In genomic region chr20:64103871-64104666, GRCh38 we compare ENCODE assay signal across 19 cellular contexts. TPM values are rescaled to one million over a fixed set of nuclear protein-coding genes. Genes with fewer than 3 reads are reported as not detected.
DNase-seq lines count a peak whose midpoint lies in the region; ATAC-seq, FAIRE-seq and TF ChIP-seq lines count a peak whose summit lies in the region.
"Had no signal": no experiment of that assay in that cellular context is flagged by ENCODE, and none has a peak within 500 bp of the region (broad histone marks: within the 10 kb centered on the region; RNA-seq: fewer than 3 reads in every experiment).

No MANE protein-coding gene starts in this region.

- H3K4me3 ChIP-seq in K562 (no peak overlapping the region), aorta (ENCODE audit: low read length in 2 of 2) (no peak overlapping the region)
- H3K4me3 ChIP-seq: BLaER1 treated with 17β-estradiol and CSF1 and Interleukin-3, amounts not matched to agents 10 nM and 100 nM; breast epithelium; thoracic aorta had no signal

- H3K27me3 ChIP-seq in K562 (ENCODE audit: control insufficient read depth in 2 of 2, insufficient read depth in 2 of 2, low read length in 2 of 2) (peaks cover 46 to 86% of the 10 kb centered on the region in 2 experiments), aorta (ENCODE audit: control insufficient read depth in 1 of 2, insufficient read depth in 2 of 2, low read length in 1 of 2) (no peaks in the 10 kb centered on the region)

- no peak for TF ChIP-seq POLR2A in K562 (conservative IDR thresholded peaks at IDR 0.05)

- H2AFZ ChIP-seq in K562 (ENCODE audit: low read depth, low read length) = no peak overlapping the region

- no peak for TF ChIP-seq RAD21 in K562 (CRISPR knock-in tag; conservative IDR thresholded peaks at IDR 0.05 in 1 of 2, IDR thresholded peaks at IDR 0.05 in 1 of 2)

- no peak overlapping the region for H3K27ac ChIP-seq in K562 (ENCODE audit: extremely low read depth, low read depth, low read length)
- no peak overlapping the region for H3K27ac ChIP-seq in aorta (ENCODE audit: low read depth in 1 of 2, low read length in 2 of 2)
- H3K27ac ChIP-seq: BLaER1 treated with 17β-estradiol and CSF1 and Interleukin-3, amounts not matched to agents 10 nM and 100 nM; breast epithelium; thoracic aorta had no signal

- H3K36me3 ChIP-seq in K562 (ENCODE audit: control insufficient read depth, insufficient read depth, low read length) = no peaks in the 10 kb centered on the region
- H3K36me3 ChIP-seq in aorta (ENCODE audit: control insufficient read depth in 1 of 2, insufficient read depth in 2 of 2, low read length in 1 of 2) = no peaks in the 10 kb centered on the region
- H3K36me3 ChIP-seq: breast epithelium, thoracic aorta had no signal

- H3K4me3 Mint-ChIP-seq in natural killer cell (no peak overlapping the region), type B pancreatic cell (no peak overlapping the region)

- TF ChIP-seq EP300 in K562 (IDR thresholded peaks at IDR 0.05; ENCODE audit: low read length) = no peak

- no peaks in the 10 kb centered on the region for H3K9me3 Mint-ChIP-seq in natural killer cell
- H3K9me3 Mint-ChIP-seq in type B pancreatic cell = no peaks in the 10 kb centered on the region
- H3K9me3 Mint-ChIP-seq: IgD-negative memory B cell had no signal

- ATAC-seq in K562 (no peak), natural killer cell (no peak), aorta (ENCODE audit: low FRiP score) (no peak)

- H3K4me1 Mint-ChIP-seq in natural killer cell (peaks cover 0 to 21% of the 10 kb centered on the region in 2 donors), type B pancreatic cell (ENCODE audit: unreplicated experiment) (peaks cover 5% of the 10 kb centered on the region)

- peaks cover 2% of the 10 kb centered on the region for H3K9me1 ChIP-seq in K562 (ENCODE audit: control insufficient read depth, insufficient read depth, low read length)

- H3K9ac ChIP-seq in K562 (ENCODE audit: insufficient read depth in 1 of 2, low read depth in 2 of 2, low read length in 2 of 2) = no peak overlapping the region
- H3K9ac ChIP-seq: BLaER1 treated with 17β-estradiol and CSF1 and Interleukin-3, amounts not matched to agents 10 nM and 100 nM had no signal

- POLR2A ChIA-PET in K562 (lab: Yijun Ruan, JAX) = no interaction called here
- POLR2A ChIA-PET in HEK293T (lab: Yijun Ruan, JAX) = no interaction called here

- H3K79me2 ChIP-seq in K562 (ENCODE audit: control insufficient read depth, insufficient read depth, low read length) = no peaks in the 10 kb centered on the region

- H3K27ac Mint-ChIP-seq in natural killer cell (no peak overlapping the region), type B pancreatic cell (no peak overlapping the region)

- WGBS in K562 (ENCODE audit: insufficient coverage, low coverage, missing lambda C conversion rate) = 2% methylated on average over 19 of the region's 20 CpGs
- WGBS in aorta, 2 donors = 60 to 65% methylated on average over 20 of the region's 20 CpGs

- intact Hi-C loops in K562 (cut with micrococcal nuclease) = no loop called here
- intact Hi-C loops in natural killer cell (cut with micrococcal nuclease) = no loop called here
- intact Hi-C loops in aorta (cut with DNase I) = no loop called here

- FAIRE-seq in K562 (lab: Jason Lieb, UNC) = no peak
- FAIRE-seq: frontal cortex had no signal

- peaks cover 16% of the 10 kb centered on the region for H4K20me1 ChIP-seq in K562 (replicated peaks; ENCODE audit: control insufficient read depth, insufficient read depth, low read length)

- CTCF ChIA-PET in K562 (lab: Yijun Ruan, JAX; ENCODE audit: low intra/inter-chr PET ratio) = no interaction called here
- CTCF ChIA-PET in HEK293T (lab: Yijun Ruan, JAX) = no interaction called here

- H3K9me3 ChIP-seq in K562 (replicated peaks; ENCODE audit: control insufficient read depth, insufficient read depth, low read depth, low read length) (no peaks in the 10 kb centered on the region), aorta (ENCODE audit: control insufficient read depth, low read length) (no peaks in the 10 kb centered on the region)
- H3K9me3 ChIP-seq: BLaER1 treated with 17β-estradiol and CSF1 and Interleukin-3, amounts not matched to agents 10 nM and 100 nM; breast epithelium; thoracic aorta had no signal

- in situ Hi-C loops in K562 (cut with MboI) = no loop called here

- H3K36me3 Mint-ChIP-seq in natural killer cell = no peaks in the 10 kb centered on the region
- no peaks in the 10 kb centered on the region for H3K36me3 Mint-ChIP-seq in type B pancreatic cell
- H3K36me3 Mint-ChIP-seq: IgD-negative memory B cell had no signal

- H3K4me1 ChIP-seq in K562 (replicated peaks in 1 of 2; ENCODE audit: control insufficient read depth in 2 of 2, insufficient read depth in 2 of 2, low read length in 2 of 2) = peaks cover 0 to 51% of the 10 kb centered on the region in 2 experiments; a peak in 4 of 5 replicates
- no peaks in the 10 kb centered on the region for H3K4me1 ChIP-seq in aorta (ENCODE audit: control insufficient read depth in 1 of 2, insufficient read depth in 2 of 2, low read length in 2 of 2)
- H3K4me1 ChIP-seq: breast epithelium had no signal

- no peak for TF ChIP-seq CTCF in K562 (IDR thresholded peaks at IDR 0.05 in 2 of 3, conservative IDR thresholded peaks at IDR 0.05 in 1 of 3; ENCODE audit: insufficient read depth in 2 of 3, low read depth in 1 of 3, low read length in 3 of 3)
- TF ChIP-seq CTCF in natural killer cell (IDR thresholded peaks at IDR 0.05) = no peak
- no peak for TF ChIP-seq CTCF in type B pancreatic cell (conservative IDR thresholded peaks at IDR 0.05)

- H3K27me3 Mint-ChIP-seq in natural killer cell (ENCODE audit: low read depth in 2 of 2) (peaks cover 14 to 33% of the 10 kb centered on the region in 2 donors), type B pancreatic cell (peaks cover 42% of the 10 kb centered on the region)

- H3K4me2 ChIP-seq in K562 (ENCODE audit: insufficient read depth, low read length) = no peak overlapping the region

- DNase-seq in stimulated activated CD4-positive, alpha-beta T cell treated with anti-CD3 and anti-CD28 coated beads, Interleukin-1b, Interleukin-23, amount 100 ng/mL, for 48 hours = peak; percentile 0
- DNase-seq in stimulated activated CD4-positive, alpha-beta T cell treated with anti-CD3 and anti-CD28 coated beads, Interleukin-15, amount 100 ng/mL, for 24 hours = no peak
- DNase-seq in K562 (ENCODE audit: extremely low read depth in 1 of 4, low spot score in 3 of 4) (no peak), natural killer cell (peak; percentile 4), aorta (peak; percentile 26 to 61), type B pancreatic cell (ENCODE audit: extremely low spot score, unreplicated experiment) (no peak), HEK293T (ENCODE audit: extremely low spot score) (no peak), T-helper 1 cell (no peak)
- DNase-seq: GOT3; NCI-H1105; NCI-H226; stimulated activated CD4-positive, alpha-beta T cell treated with anti-CD3 and anti-CD28 coated beads, Interleukin-12 subunit alpha, Interleukin-12 subunit beta, amount 100 ng/mL, for 4 hours had no signal

- BruUV-seq in K562 (replicated peaks; lab: Mats Ljungman, UMichigan) = no TSS peak

RNA-seq across cellular contexts. Expression of gene NPBWR2, which starts 3.3 kb away (rescaled TPM):
- not detected in 2 replicates for total RNA-seq in K562 (2011; cell fraction: chromatin; rRNA removed; ENCODE audit: low replicate concordance)
- not detected in 2 replicates for total RNA-seq in K562 (2011; cell fraction: nucleolus; rRNA removed)
- total RNA-seq in K562 (2011; cell fraction: nucleoplasm; rRNA removed) = not detected in 2 replicates
- not detected in 2 replicates for total RNA-seq in K562 (2014; rRNA removed)
- total RNA-seq in K562 (2014; rRNA removed; fragmentation: Illumina TruSeq; extraction: Trizol) = not detected in 2 replicates
- not detected in 2 replicates for total RNA-seq in K562 (2015; rRNA removed; fragmentation: Illumina TruSeq; extraction: Trizol)
- not detected in 2 replicates for total RNA-seq in K562 (2021)
- not detected in 2 replicates for polyA plus RNA-seq in K562 (2011; rRNA removed)
- polyA plus RNA-seq in K562 (2011; cell fraction: cytosol; rRNA removed) = not detected in 2 replicates
- polyA plus RNA-seq in K562 (2011; cell fraction: nucleus; rRNA removed) = not detected in 2 replicates
- not detected in 2 replicates for polyA plus RNA-seq in K562 (2012)
- polyA plus RNA-seq in K562 (2014; fragmentation: Illumina TruSeq; extraction: Trizol) = not detected in 2 replicates
- polyA plus RNA-seq in K562 (2014; fragmentation: Nextera tagmentation; extraction: Ambion mirVana) = not detected
- not detected in 2 replicates for polyA plus RNA-seq in K562 (2014; rRNA removed)
- polyA minus RNA-seq in K562 (2011; rRNA and poly(A)+ RNA removed) = not detected in 2 replicates
- polyA minus RNA-seq in K562 (2011; cell fraction: cytosol; rRNA and poly(A)+ RNA removed) = not detected in 2 replicates
- not detected in 2 replicates for polyA minus RNA-seq in K562 (2011; cell fraction: nucleus; rRNA and poly(A)+ RNA removed)
- total RNA-seq in natural killer cell = not detected
- total RNA-seq in aorta = not detected
- not detected for polyA plus RNA-seq in aorta
- total RNA-seq in type B pancreatic cell (ENCODE audit: low replicate concordance) = not detected in 2 replicates
- total RNA-seq: breast epithelium, mononuclear cell, OCI-LY7, thoracic aorta had no signal
- polyA plus RNA-seq: IgD-negative memory B cell had no signal

RNA-seq across cellular contexts. Expression of gene LKAAEAR1, which starts 19.9 kb away (rescaled TPM):
- total RNA-seq in K562 (2011; cell fraction: chromatin; rRNA removed; ENCODE audit: low replicate concordance) = not detected in 2 replicates
- not detected in 2 replicates for total RNA-seq in K562 (2011; cell fraction: nucleolus; rRNA removed)
- not detected in 2 replicates for total RNA-seq in K562 (2011; cell fraction: nucleoplasm; rRNA removed)
- total RNA-seq in K562 (2014; rRNA removed) = not detected in 2 replicates
- not detected in 2 replicates for total RNA-seq in K562 (2014; rRNA removed; fragmentation: Illumina TruSeq; extraction: Trizol)
- total RNA-seq in K562 (2015; rRNA removed; fragmentation: Illumina TruSeq; extraction: Trizol) = not detected in 2 replicates
- not detected in 2 replicates for total RNA-seq in K562 (2021)
- polyA plus RNA-seq in K562 (2011; rRNA removed) = not detected in 2 replicates
- polyA plus RNA-seq in K562 (2011; cell fraction: cytosol; rRNA removed) = not detected in 2 replicates
- polyA plus RNA-seq in K562 (2011; cell fraction: nucleus; rRNA removed) = not detected in 2 replicates
- polyA plus RNA-seq in K562 (2012) = not detected in 2 replicates
- polyA plus RNA-seq in K562 (2014; fragmentation: Illumina TruSeq; extraction: Trizol) = not detected in 2 replicates
- not detected for polyA plus RNA-seq in K562 (2014; fragmentation: Nextera tagmentation; extraction: Ambion mirVana)
- polyA plus RNA-seq in K562 (2014; rRNA removed) = not detected in 2 replicates
- not detected in 2 replicates for polyA minus RNA-seq in K562 (2011; rRNA and poly(A)+ RNA removed)
- polyA minus RNA-seq in K562 (2011; cell fraction: cytosol; rRNA and poly(A)+ RNA removed) = not detected in 2 replicates
- not detected in 2 replicates for polyA minus RNA-seq in K562 (2011; cell fraction: nucleus; rRNA and poly(A)+ RNA removed)
- not detected for total RNA-seq in natural killer cell
- total RNA-seq in aorta = not detected
- not detected for polyA plus RNA-seq in aorta
- total RNA-seq in type B pancreatic cell (ENCODE audit: low replicate concordance) = not detected in 2 replicates
- total RNA-seq: OCI-LY7, thoracic aorta had no signal

RNA-seq across cellular contexts. Expression of gene OPRL1, which starts 24.2 kb away (rescaled TPM):
- 0.40 and 0.86 TPM in 2 replicates for total RNA-seq in K562 (2011; cell fraction: chromatin; rRNA removed; ENCODE audit: low replicate concordance)
- 0.67 and 0.79 TPM in 2 replicates for total RNA-seq in K562 (2011; cell fraction: nucleolus; rRNA removed)
- 0.23 and 0.66 TPM in 2 replicates for total RNA-seq in K562 (2011; cell fraction: nucleoplasm; rRNA removed)
- total RNA-seq in K562 (2014; rRNA removed) (0.09 and 0.37 TPM in 2 replicates), K562 (2014; rRNA removed; fragmentation: Illumina TruSeq; extraction: Trizol) (0.07 TPM in 1 of 2 replicates, not detected in the other), K562 (2015; rRNA removed; fragmentation: Illumina TruSeq; extraction: Trizol) (0.14 and 0.15 TPM in 2 replicates), K562 (2021) (0.22 and 0.33 TPM in 2 replicates), natural killer cell (1 to 10 TPM; 1.2 to 2.2 (median 1.4) TPM), aorta (1 to 10 TPM in 1 of 2 donors, under 1 TPM in 1; 0.78 to 2.9 TPM), type B pancreatic cell (ENCODE audit: low replicate concordance) (0.50 and 1.9 TPM in 2 replicates)
- polyA plus RNA-seq in K562 (2011; rRNA removed) (0.17 and 0.64 TPM in 2 replicates), K562 (2014; fragmentation: Illumina TruSeq; extraction: Trizol) (0.06 and 0.11 TPM in 2 replicates), K562 (2014; fragmentation: Nextera tagmentation; extraction: Ambion mirVana) (not detected), K562 (2014; rRNA removed) (0.04 and 0.11 TPM in 2 replicates), aorta (1 to 10 TPM in 1 of 2 donors, under 1 TPM in 1; 0.72 to 1.1 TPM)
- polyA plus RNA-seq in K562 (2011; cell fraction: cytosol; rRNA removed) = 0.55 and 0.76 TPM in 2 replicates
- polyA plus RNA-seq in K562 (2011; cell fraction: nucleus; rRNA removed) = 0.67 and 0.70 TPM in 2 replicates
- polyA plus RNA-seq in K562 (2012) = 0.46 and 1.1 TPM in 2 replicates
- 0.39 and 0.48 TPM in 2 replicates for polyA minus RNA-seq in K562 (2011; rRNA and poly(A)+ RNA removed)
- 0.48 and 0.55 TPM in 2 replicates for polyA minus RNA-seq in K562 (2011; cell fraction: cytosol; rRNA and poly(A)+ RNA removed)
- 0.13 and 0.33 TPM in 2 replicates for polyA minus RNA-seq in K562 (2011; cell fraction: nucleus; rRNA and poly(A)+ RNA removed)

RNA-seq across cellular contexts. Expression of gene RGS19, which starts 24.8 kb away (rescaled TPM):
- total RNA-seq in K562 (2011; cell fraction: chromatin; rRNA removed; ENCODE audit: low replicate concordance) = 7.1 and 15.6 TPM in 2 replicates
- total RNA-seq in K562 (2011; cell fraction: nucleolus; rRNA removed) = 13.2 and 13.3 TPM in 2 replicates
- total RNA-seq in K562 (2011; cell fraction: nucleoplasm; rRNA removed) = 7.2 and 10.5 TPM in 2 replicates
- total RNA-seq in K562 (2014; rRNA removed) (23.7 and 26.9 TPM in 2 replicates), K562 (2014; rRNA removed; fragmentation: Illumina TruSeq; extraction: Trizol) (3.2 and 3.3 TPM in 2 replicates), K562 (2015; rRNA removed; fragmentation: Illumina TruSeq; extraction: Trizol) (14.3 and 14.6 TPM in 2 replicates), K562 (2021) (20.7 and 21.0 TPM in 2 replicates), natural killer cell (10 to 100 TPM; 61.9 to 76.4 (median 68.2) TPM), aorta (10 to 100 TPM; 19.0 to 20.1 TPM), type B pancreatic cell (ENCODE audit: low replicate concordance) (8.4 and 9.5 TPM in 2 replicates)
- polyA plus RNA-seq in K562 (2011; rRNA removed) (14.7 and 23.9 TPM in 2 replicates), K562 (2014; fragmentation: Illumina TruSeq; extraction: Trizol) (5.2 and 11.0 TPM in 2 replicates), K562 (2014; fragmentation: Nextera tagmentation; extraction: Ambion mirVana) (under 1 TPM; 0.41 to 0.98 TPM), K562 (2014; rRNA removed) (21.9 and 23.4 TPM in 2 replicates), aorta (10 to 100 TPM; 10.8 to 23.8 TPM)
- polyA plus RNA-seq in K562 (2011; cell fraction: cytosol; rRNA removed) = 31.1 and 65.3 TPM in 2 replicates
- polyA plus RNA-seq in K562 (2011; cell fraction: nucleus; rRNA removed) = 19.9 and 25.8 TPM in 2 replicates
- polyA plus RNA-seq in K562 (2012) = 17.9 and 19.3 TPM in 2 replicates
- polyA minus RNA-seq in K562 (2011; rRNA and poly(A)+ RNA removed) = 4.7 and 4.8 TPM in 2 replicates
- 9.5 and 22.4 TPM in 2 replicates for polyA minus RNA-seq in K562 (2011; cell fraction: cytosol; rRNA and poly(A)+ RNA removed)
- 5.7 and 8.8 TPM in 2 replicates for polyA minus RNA-seq in K562 (2011; cell fraction: nucleus; rRNA and poly(A)+ RNA removed)

RNA-seq across cellular contexts. Expression of gene TCEA2, which starts 41.1 kb away (rescaled TPM):
- total RNA-seq in K562 (2011; cell fraction: chromatin; rRNA removed; ENCODE audit: low replicate concordance) = 17.4 and 45.7 TPM in 2 replicates
- 25.8 and 31.0 TPM in 2 replicates for total RNA-seq in K562 (2011; cell fraction: nucleolus; rRNA removed)
- total RNA-seq in K562 (2011; cell fraction: nucleoplasm; rRNA removed) = 17.7 and 19.9 TPM in 2 replicates
- total RNA-seq in K562 (2014; rRNA removed) = 5.4 and 7.8 TPM in 2 replicates
- 3.0 and 3.6 TPM in 2 replicates for total RNA-seq in K562 (2014; rRNA removed; fragmentation: Illumina TruSeq; extraction: Trizol)
- total RNA-seq in K562 (2015; rRNA removed; fragmentation: Illumina TruSeq; extraction: Trizol) = 6.4 and 6.9 TPM in 2 replicates
- 18.7 and 28.7 TPM in 2 replicates for total RNA-seq in K562 (2021)
- polyA plus RNA-seq in K562 (2011; rRNA removed) = 8.6 and 14.0 TPM in 2 replicates
- 14.2 and 18.7 TPM in 2 replicates for polyA plus RNA-seq in K562 (2011; cell fraction: cytosol; rRNA removed)
- 63.0 and 66.6 TPM in 2 replicates for polyA plus RNA-seq in K562 (2011; cell fraction: nucleus; rRNA removed)
- 15.6 and 29.0 TPM in 2 replicates for polyA plus RNA-seq in K562 (2012)
- 5.0 and 8.5 TPM in 2 replicates for polyA plus RNA-seq in K562 (2014; fragmentation: Illumina TruSeq; extraction: Trizol)
- polyA plus RNA-seq in K562 (2014; fragmentation: Nextera tagmentation; extraction: Ambion mirVana) = 1 to 10 TPM; 1.4 to 1.9 TPM
- 8.0 and 10.0 TPM in 2 replicates for polyA plus RNA-seq in K562 (2014; rRNA removed)
- polyA minus RNA-seq in K562 (2011; rRNA and poly(A)+ RNA removed) = 3.3 and 4.4 TPM in 2 replicates
- polyA minus RNA-seq in K562 (2011; cell fraction: cytosol; rRNA and poly(A)+ RNA removed) = 4.1 and 11.9 TPM in 2 replicates
- 11.4 and 20.1 TPM in 2 replicates for polyA minus RNA-seq in K562 (2011; cell fraction: nucleus; rRNA and poly(A)+ RNA removed)
- 10 to 100 TPM; 25.0 to 28.7 (median 28.5) TPM for total RNA-seq in natural killer cell
- total RNA-seq in aorta = 10 to 100 TPM; 45.5 to 71.1 TPM
- 10 to 100 TPM; 26.2 to 80.1 TPM for polyA plus RNA-seq in aorta
- total RNA-seq in type B pancreatic cell (ENCODE audit: low replicate concordance) = 33.4 and 73.3 TPM in 2 replicates

Comparison
In these comparisons a context has a peak if more than half of its experiments do, and no peak if none do; other contexts are left out.
1. DNase-seq: peak in stimulated activated CD4-positive, alpha-beta T cell treated with anti-CD3 and anti-CD28 coated beads, Interleukin-1b, Interleukin-23, amount 100 ng/mL, for 48 hours (single experiment), natural killer cell (single experiment) and aorta (2 of 2); none in stimulated activated CD4-positive, alpha-beta T cell treated with anti-CD3 and anti-CD28 coated beads, Interleukin-15, amount 100 ng/mL, for 24 hours (single experiment), K562 (0 of 4), type B pancreatic cell (single experiment), HEK293T (single experiment) and T-helper 1 cell (0 of 5).